Comparison of ENCODE assay signal across 15 cellular contexts in genomic region chr17:80919331-80920284, GRCh38.
A peak's percentile ranks its signal among the peaks of the same experiment; 100 is the strongest.
DNase-seq lines count a peak whose midpoint lies in the region; ATAC-seq and TF ChIP-seq lines count a peak whose summit lies in the region.
"Had no signal": no experiment of that assay in that cellular context is flagged by ENCODE, and none has a peak within 500 bp of the region (broad histone marks: within the 10 kb centered on the region; RNA-seq: fewer than 3 reads in every experiment).

No MANE protein-coding gene starts in this region.

- H3K79me2 ChIP-seq in neural progenitor cell (ENCODE audit: low read depth): no peaks in the 10 kb centered on the region

- peaks cover 11% of the 10 kb centered on the region for H3K36me3 Mint-ChIP-seq in neural progenitor cell

- no peak overlapping the region for H3K4me3 Mint-ChIP-seq in neural progenitor cell
- H3K4me3 Mint-ChIP-seq: naive thymus-derived CD8-positive, alpha-beta T cell; T-helper 1 cell treated with Interleukin-12 subunit alpha and Interleukin-12 subunit beta and Interleukin-4 antibody, amounts not matched to agents 30 μg/mL and 1 μg/mL, for 36 hours had no signal

- no peak overlapping the region for H2AFZ ChIP-seq in neural progenitor cell (replicated peaks)

- DNase-seq in ascending aorta (ENCODE audit: low spot score in 2 of 2): no peak
- peak; percentile 50 for DNase-seq in fibroblast of villous mesenchyme (ENCODE audit: low read depth)
- DNase-seq in neural progenitor cell (ENCODE audit: low spot score): no peak
- DNase-seq in activated CD4-positive, alpha-beta T cell treated with anti-CD3 and anti-CD28 coated beads, Interleukin-2, amount 50 U/mL, for 48 hours: no peak
- DNase-seq: activated naive CD4-positive, alpha-beta T cell treated with anti-CD3 and anti-CD28 coated beads, Interleukin-2, amount 50 U/mL, for 16 hours; naive thymus-derived CD8-positive, alpha-beta T cell; NCI-H526; small intestine; stimulated activated naive CD8-positive, alpha-beta T cell treated with anti-CD3 and anti-CD28 coated beads, Interleukin-15, Interleukin-2, amounts not matched to agents 100 U/mL and 50 U/mL, for 24 hours had no signal

- H3K27me3 Mint-ChIP-seq in neural progenitor cell (ENCODE audit: insufficient read depth, low read depth): no peaks in the 10 kb centered on the region
- H3K27me3 Mint-ChIP-seq: naive thymus-derived CD8-positive, alpha-beta T cell had no signal

- peaks cover 6% of the 10 kb centered on the region for H3K9me3 Mint-ChIP-seq in neural progenitor cell
- H3K9me3 Mint-ChIP-seq: naive thymus-derived CD8-positive, alpha-beta T cell; T-helper 1 cell treated with Interleukin-12 subunit alpha and Interleukin-12 subunit beta and Interleukin-4 antibody, amounts not matched to agents 30 μg/mL and 1 μg/mL, for 36 hours had no signal

- H3K27me3 ChIP-seq in ascending aorta (no peaks in the 10 kb centered on the region), neural progenitor cell (no peaks in the 10 kb centered on the region)

- no peaks in the 10 kb centered on the region for H4K20me1 ChIP-seq in neural progenitor cell (ENCODE audit: low read depth)

- intact Hi-C loops in ascending aorta (cut with DNase I): no loop called here

- peaks cover 18 to 28% of the 10 kb centered on the region in 2 donors for H3K36me3 ChIP-seq in ascending aorta
- H3K36me3 ChIP-seq in neural progenitor cell: no peaks in the 10 kb centered on the region

- TF ChIP-seq CTCF in ascending aorta (IDR thresholded peaks at IDR 0.05): no peak
- no peak for TF ChIP-seq CTCF in fibroblast of villous mesenchyme (IDR thresholded peaks at IDR 0.05; ENCODE audit: insufficient read depth, low read depth, low read length)
- TF ChIP-seq CTCF in neural progenitor cell (IDR thresholded peaks at IDR 0.05): no peak

- no peak overlapping the region for H3K4me2 ChIP-seq in neural progenitor cell

- H3K4me3 ChIP-seq in ascending aorta (no peak overlapping the region), fibroblast of villous mesenchyme (ENCODE audit: low read depth, low read length) (no peak overlapping the region), neural progenitor cell (no peak overlapping the region)

- peak overlapping the region; percentile 50 for H3K27ac Mint-ChIP-seq in neural progenitor cell
- H3K27ac Mint-ChIP-seq: T-helper 1 cell treated with Interleukin-12 subunit alpha and Interleukin-12 subunit beta and Interleukin-4 antibody, amounts not matched to agents 30 μg/mL and 1 μg/mL, for 36 hours had no signal

- ATAC-seq in GM18519 (IDR thresholded peaks at IDR 0.05; ENCODE audit: low FRiP score, unreplicated experiment) (no peak), SK-N-SH treated with all-trans-retinoic acid at 6 μM for 48 hours (no peak)
- ATAC-seq: activated CD4-positive, CD25-positive, alpha-beta regulatory T cell treated with anti-CD3 and anti-CD28 coated beads, Interleukin-2, amount 50 U/mL, for 24 hours; left colon; naive thymus-derived CD8-positive, alpha-beta T cell; stimulated activated naive CD8-positive, alpha-beta T cell treated with anti-CD3 and anti-CD28 coated beads, Interleukin-15, Interleukin-2, amounts not matched to agents 100 U/mL and 50 U/mL, for 24 hours had no signal

- H3F3A ChIP-seq in neural progenitor cell (ENCODE audit: low read depth): no peaks in the 10 kb centered on the region

- no peaks in the 10 kb centered on the region for H3K9me3 ChIP-seq in ascending aorta
- no peaks in the 10 kb centered on the region for H3K9me3 ChIP-seq in neural progenitor cell (ENCODE audit: low read depth)

- H3K9ac ChIP-seq in neural progenitor cell: no peak overlapping the region

- peaks cover 12% of the 10 kb centered on the region for H3K4me1 Mint-ChIP-seq in neural progenitor cell
- H3K4me1 Mint-ChIP-seq: naive thymus-derived CD8-positive, alpha-beta T cell had no signal

- H3K4me1 ChIP-seq in ascending aorta (peaks cover 7 to 11% of the 10 kb centered on the region in 2 donors), neural progenitor cell (no peaks in the 10 kb centered on the region)

- H3K27ac ChIP-seq in ascending aorta: peak overlapping the region; percentile 9 to 63
- no peak overlapping the region for H3K27ac ChIP-seq in neural progenitor cell
- peak overlapping the region; percentile 36 for H3K27ac ChIP-seq in temporal lobe (ENCODE audit: low read depth, low read length)

TF ChIP-seq in SK-N-SH treated with all-trans-retinoic acid at 6 μM for 48 hours, 23 proteins besides CTCF, POLR2A, EP300 and RAD21:
- TF ChIP-seq ISL1 (CRISPR knock-in tag; IDR thresholded peaks at IDR 0.05) (no peak), ZNF8 (CRISPR knock-in tag; IDR thresholded peaks at IDR 0.05) (no peak), TSHZ2 (CRISPR knock-in tag; IDR thresholded peaks at IDR 0.05) (no peak), TCF4 (CRISPR knock-in tag; IDR thresholded peaks at IDR 0.05; ENCODE audit: borderline replicate concordance) (no peak)
TF ChIP-seq in SK-N-SH treated with all-trans-retinoic acid at 6 μM for 48 hours: peak in this region for 0.
